ENCODE assay signal across 20 cellular contexts in genomic region chr5:66993882-66994281, GRCh38.
"Had no signal": no experiment of that assay in that cellular context is flagged by ENCODE, and none has a peak within 500 bp of the region (broad histone marks: within the 10 kb centered on the region; RNA-seq: fewer than 3 reads in every experiment).

No MANE protein-coding gene starts in this region.

- ATAC-seq: heart left ventricle; naive thymus-derived CD4-positive, alpha-beta T cell; sciatic nerve; stimulated activated memory B cell treated with anti-CD40 and anti-IgM and Interleukin-4, amounts not matched to agents 10 μg/mL and 1 μg/mL and 100 μg/mL, for 72 hours; stimulated activated naive CD8-positive, alpha-beta T cell treated with anti-CD3 and anti-CD28 coated beads, Interleukin-15, amount 100 ng/mL, for 72 hours had no signal

- H3K36me3 Mint-ChIP-seq: stimulated activated memory B cell treated with anti-CD40 and anti-IgM and Interleukin-4, amounts not matched to agents 10 μg/mL and 1 μg/mL and 100 μg/mL, for 72 hours had no signal

- DNase-seq: colonic mucosa; dermis blood vessel endothelial cell; erythroblast; heart left ventricle; hippocampal formation; mesendoderm; naive thymus-derived CD4-positive, alpha-beta T cell; nephron progenitor cell; retina; spleen; stimulated activated CD4-positive, alpha-beta T cell treated with anti-CD3 and anti-CD28 coated beads, Interleukin-15, amount 100 ng/mL, for 24 hours; stimulated activated CD4-positive, alpha-beta T cell treated with anti-CD3 and anti-CD28 coated beads, Interleukin-1b, Interleukin-23, amount 100 ng/mL, for 48 hours; stimulated activated CD4-positive, alpha-beta T cell treated with anti-CD3 and anti-CD28 coated beads, Interleukin-4, amount 100 ng/mL, for 24 hours; stimulated activated naive CD8-positive, alpha-beta T cell treated with anti-CD3 and anti-CD28 coated beads, Interleukin-15, amount 100 ng/mL, for 72 hours; testis had no signal

- H3K9ac ChIP-seq: parathyroid adenoma had no signal

- H3K36me3 ChIP-seq: colonic mucosa, prostate gland, spleen, tibial nerve had no signal

- H3K4me3 Mint-ChIP-seq: naive thymus-derived CD4-positive, alpha-beta T cell; nephron progenitor cell; stimulated activated memory B cell treated with anti-CD40 and anti-IgM and Interleukin-4, amounts not matched to agents 10 μg/mL and 1 μg/mL and 100 μg/mL, for 72 hours; stimulated activated naive CD8-positive, alpha-beta T cell treated with anti-CD3 and anti-CD28 coated beads, Interleukin-15, amount 100 ng/mL, for 72 hours had no signal

- H3K4me1 ChIP-seq: colonic mucosa, prostate gland, testis, tibial nerve had no signal

- H3K27me3 ChIP-seq: colonic mucosa, heart left ventricle, spleen, testis, tibial nerve had no signal

- H3K27me3 Mint-ChIP-seq: stimulated activated memory B cell treated with anti-CD40 and anti-IgM and Interleukin-4, amounts not matched to agents 10 μg/mL and 1 μg/mL and 100 μg/mL, for 72 hours had no signal

- H3K4me1 Mint-ChIP-seq: stimulated activated memory B cell treated with anti-CD40 and anti-IgM and Interleukin-4, amounts not matched to agents 10 μg/mL and 1 μg/mL and 100 μg/mL, for 72 hours had no signal

- H3K9me3 Mint-ChIP-seq: naive thymus-derived CD4-positive, alpha-beta T cell; nephron progenitor cell; stimulated activated memory B cell treated with anti-CD40 and anti-IgM and Interleukin-4, amounts not matched to agents 10 μg/mL and 1 μg/mL and 100 μg/mL, for 72 hours; stimulated activated naive CD8-positive, alpha-beta T cell treated with anti-CD3 and anti-CD28 coated beads, Interleukin-15, amount 100 ng/mL, for 72 hours had no signal

- H3K27ac ChIP-seq: colonic mucosa, heart left ventricle, prostate gland, spleen, testis, tibial nerve had no signal

- H3K9me3 ChIP-seq: colonic mucosa, heart left ventricle, prostate gland, spleen, testis, tibial nerve had no signal

- H2AFZ ChIP-seq: parathyroid adenoma had no signal

- H3K4me3 ChIP-seq: colonic mucosa, heart left ventricle, prostate gland, spleen, testis, tibial nerve had no signal

- H3K27ac Mint-ChIP-seq: naive thymus-derived CD4-positive, alpha-beta T cell; nephron progenitor cell; stimulated activated memory B cell treated with anti-CD40 and anti-IgM and Interleukin-4, amounts not matched to agents 10 μg/mL and 1 μg/mL and 100 μg/mL, for 72 hours had no signal
